In genomic region chr14:70901218-70901772, GRCh38 we compare ENCODE assay signal across 17 cellular contexts. TPM values are rescaled to one million over a fixed set of nuclear protein-coding genes. Genes with fewer than 3 reads are reported as not detected.
A peak's percentile ranks its signal among the peaks of the same experiment; 100 is the strongest.
DNase-seq lines count a peak whose midpoint lies in the region; ATAC-seq and TF ChIP-seq lines count a peak whose summit lies in the region.
"Had no signal": no experiment of that assay in that cellular context is flagged by ENCODE, and none has a peak within 500 bp of the region (broad histone marks: within the 10 kb centered on the region; RNA-seq: fewer than 3 reads in every experiment).

No MANE protein-coding gene starts in this region.

- H3K9me3 Mint-ChIP-seq in activated CD4-positive, alpha-beta T cell treated with anti-CD3 and anti-CD28 coated beads for 36 hours (ENCODE audit: low read depth): peaks cover 2% of the 10 kb centered on the region
- H3K9me3 Mint-ChIP-seq in activated CD4-positive, alpha-beta T cell treated with anti-CD3 and anti-CD28 coated beads, Interleukin-2, amount 10 ng/mL, durations not matched to agents 7 days and 5 days: peaks cover 2% of the 10 kb centered on the region
- H3K9me3 Mint-ChIP-seq in effector memory CD8-positive, alpha-beta T cell: no peaks in the 10 kb centered on the region
- H3K9me3 Mint-ChIP-seq: activated naive CD4-positive, alpha-beta T cell treated with anti-CD3 and anti-CD28 coated beads, Interleukin-2, amount 50 U/mL, for 24 hours had no signal

- H3K27me3 Mint-ChIP-seq in activated CD4-positive, alpha-beta T cell treated with anti-CD3 and anti-CD28 coated beads for 36 hours: peaks cover 4% of the 10 kb centered on the region
- H3K27me3 Mint-ChIP-seq in activated CD4-positive, alpha-beta T cell treated with anti-CD3 and anti-CD28 coated beads, Interleukin-2, amount 10 ng/mL, durations not matched to agents 7 days and 5 days: no peaks in the 10 kb centered on the region
- H3K27me3 Mint-ChIP-seq in effector memory CD8-positive, alpha-beta T cell: no peaks in the 10 kb centered on the region
- H3K27me3 Mint-ChIP-seq: activated naive CD4-positive, alpha-beta T cell treated with anti-CD3 and anti-CD28 coated beads, Interleukin-2, amount 50 U/mL, for 24 hours had no signal

- H3K4me3 Mint-ChIP-seq in activated CD4-positive, alpha-beta T cell treated with anti-CD3 and anti-CD28 coated beads for 36 hours: no peak overlapping the region
- H3K4me3 Mint-ChIP-seq in activated CD4-positive, alpha-beta T cell treated with anti-CD3 and anti-CD28 coated beads, Interleukin-2, amount 10 ng/mL, durations not matched to agents 7 days and 5 days: no peak overlapping the region
- H3K4me3 Mint-ChIP-seq in effector memory CD8-positive, alpha-beta T cell: no peak overlapping the region
- H3K4me3 Mint-ChIP-seq: activated naive CD4-positive, alpha-beta T cell treated with anti-CD3 and anti-CD28 coated beads, Interleukin-2, amount 50 U/mL, for 24 hours had no signal

- H3F3A ChIP-seq in smooth muscle cell (ENCODE audit: low read depth): peaks cover 14% of the 10 kb centered on the region

- H3K4me1 ChIP-seq in SJSA1 (replicated peaks) (peaks cover 25% of the 10 kb centered on the region), smooth muscle cell (ENCODE audit: low read depth) (peaks cover 17% of the 10 kb centered on the region)

- H3K9me3 ChIP-seq in SJSA1 (replicated peaks) (no peaks in the 10 kb centered on the region), smooth muscle cell (replicated peaks; ENCODE audit: low read depth) (no peaks in the 10 kb centered on the region)
- H3K9me3 ChIP-seq: heart right ventricle, psoas muscle, transverse colon had no signal

- H2AFZ ChIP-seq in smooth muscle cell (ENCODE audit: low read depth): no peak overlapping the region

- peak overlapping the region; percentile 40 for H3K9ac ChIP-seq in smooth muscle cell (ENCODE audit: low read depth)

- H3K79me2 ChIP-seq in smooth muscle cell (ENCODE audit: low read depth): no peaks in the 10 kb centered on the region

- H4K20me1 ChIP-seq in smooth muscle cell (ENCODE audit: low read depth): no peaks in the 10 kb centered on the region

- TF ChIP-seq CTCF in fibroblast of mammary gland (conservative IDR thresholded peaks at IDR 0.05; ENCODE audit: control insufficient read depth, insufficient read depth, low read depth, low read length) (no peak), smooth muscle cell (IDR thresholded peaks at IDR 0.05; ENCODE audit: borderline replicate concordance, insufficient read depth, poor library complexity, severe bottlenecking) (no peak)

- no peak for ATAC-seq in activated CD4-positive, alpha-beta T cell treated with anti-CD3 and anti-CD28 coated beads for 36 hours
- ATAC-seq in effector memory CD8-positive, alpha-beta T cell (replicated peaks): no peak
- ATAC-seq: heart right ventricle, psoas muscle had no signal

- H3K4me3 ChIP-seq in SJSA1 (no peak overlapping the region), fibroblast of mammary gland (ENCODE audit: control insufficient read depth, low read depth, low read length) (no peak overlapping the region), smooth muscle cell (no peak overlapping the region)
- H3K4me3 ChIP-seq: heart right ventricle, psoas muscle, transverse colon had no signal

- H3K36me3 ChIP-seq in SJSA1 (no peaks in the 10 kb centered on the region), smooth muscle cell (ENCODE audit: low read depth) (no peaks in the 10 kb centered on the region)
- H3K36me3 ChIP-seq: heart right ventricle, transverse colon had no signal

- H3K36me3 Mint-ChIP-seq in activated CD4-positive, alpha-beta T cell treated with anti-CD3 and anti-CD28 coated beads for 36 hours (ENCODE audit: low read depth): no peaks in the 10 kb centered on the region
- H3K36me3 Mint-ChIP-seq in activated CD4-positive, alpha-beta T cell treated with anti-CD3 and anti-CD28 coated beads, Interleukin-2, amount 10 ng/mL, durations not matched to agents 7 days and 5 days (ENCODE audit: low read depth): peaks cover 1% of the 10 kb centered on the region
- H3K36me3 Mint-ChIP-seq in effector memory CD8-positive, alpha-beta T cell (ENCODE audit: insufficient read depth): peaks cover 3% of the 10 kb centered on the region

- intact Hi-C loops in activated CD4-positive, alpha-beta T cell treated with anti-CD3 and anti-CD28 coated beads for 36 hours (cut with DNase I, micrococcal nuclease): loop anchor here in 1 of 2 experiments (10.0 kb wide), 1 partner anchor 1276 kb away; no protein-coding TSS in a partner anchor

- DNase-seq in activated CD4-positive, alpha-beta T cell treated with anti-CD3 and anti-CD28 coated beads for 36 hours: no peak
- DNase-seq in activated CD4-positive, alpha-beta T cell treated with anti-CD3 and anti-CD28 coated beads, Interleukin-2, amount 10 ng/mL, durations not matched to agents 7 days and 5 days: no peak
- peak in 1 of 2 experiments; percentile 30 for DNase-seq in SJSA1 (ENCODE audit: low read depth in 1 of 2, low spot score in 2 of 2)
- DNase-seq in fibroblast of mammary gland (ENCODE audit: low read depth): peak; percentile 37
- no peak for DNase-seq in smooth muscle cell (lab: John Stamatoyannopoulos, UW; ENCODE audit: unreplicated experiment)
- DNase-seq in NCI-H510A (lab: John Stamatoyannopoulos, UW): no peak
- DNase-seq in HK-2 (ENCODE audit: unreplicated experiment): no peak
- no peak for DNase-seq in effector memory CD8-positive, alpha-beta T cell
- DNase-seq: 8988T; GF-D8; heart right ventricle; NCI-H1105; NCI-H345; psoas muscle; stimulated activated CD8-positive, alpha-beta memory T cell treated with anti-CD3 and anti-CD28 coated beads, Interleukin-4, amount 100 ng/mL, for 48 hours; transverse colon had no signal

- H3K4me1 Mint-ChIP-seq in activated CD4-positive, alpha-beta T cell treated with anti-CD3 and anti-CD28 coated beads for 36 hours: peaks cover 62% of the 10 kb centered on the region
- peaks cover 44% of the 10 kb centered on the region for H3K4me1 Mint-ChIP-seq in activated CD4-positive, alpha-beta T cell treated with anti-CD3 and anti-CD28 coated beads, Interleukin-2, amount 10 ng/mL, durations not matched to agents 7 days and 5 days
- peaks cover 5 to 6% of the 10 kb centered on the region in 2 donors for H3K4me1 Mint-ChIP-seq in effector memory CD8-positive, alpha-beta T cell (ENCODE audit: low read depth in 2 of 2)

- H3K27me3 ChIP-seq in SJSA1 (replicated peaks): no peaks in the 10 kb centered on the region
- H3K27me3 ChIP-seq in smooth muscle cell (ENCODE audit: low read depth): no peaks in the 10 kb centered on the region
- H3K27me3 ChIP-seq: heart right ventricle, transverse colon had no signal

- H3K27ac ChIP-seq in SJSA1: peak overlapping the region; percentile 61
- H3K27ac ChIP-seq in smooth muscle cell (ENCODE audit: low read depth): peak overlapping the region; percentile 77
- H3K27ac ChIP-seq: heart right ventricle, psoas muscle had no signal

- POLR2A ChIA-PET in activated CD4-positive, alpha-beta T cell treated with anti-CD3 and anti-CD28 coated beads for 36 hours (lab: Charles Lee): interaction anchor here (0.5 to 2.9 kb wide), 2 partner anchors 15 to 1433 kb away, joined by 3 to 30 read pairs; no protein-coding TSS in a partner anchor
- POLR2A ChIA-PET in activated CD4-positive, alpha-beta T cell treated with anti-CD3 and anti-CD28 coated beads, Interleukin-2, amount 10 ng/mL, durations not matched to agents 7 days and 5 days (lab: Charles Lee): interaction anchor here (0.6 kb wide), 1 partner anchor 1299 kb away, joined by 5 read pairs; no protein-coding TSS in a partner anchor

- H3K27ac Mint-ChIP-seq in activated CD4-positive, alpha-beta T cell treated with anti-CD3 and anti-CD28 coated beads for 36 hours: peak overlapping the region; percentile 48
- no peak overlapping the region for H3K27ac Mint-ChIP-seq in activated CD4-positive, alpha-beta T cell treated with anti-CD3 and anti-CD28 coated beads, Interleukin-2, amount 10 ng/mL, durations not matched to agents 7 days and 5 days
- H3K27ac Mint-ChIP-seq in effector memory CD8-positive, alpha-beta T cell: no peak overlapping the region
- H3K27ac Mint-ChIP-seq: activated naive CD4-positive, alpha-beta T cell treated with anti-CD3 and anti-CD28 coated beads, Interleukin-2, amount 50 U/mL, for 24 hours had no signal

- H3K4me2 ChIP-seq in smooth muscle cell: peak overlapping the region; percentile 19

- WGBS in smooth muscle cell (ENCODE audit: low lambda C conversion rate): 58% methylated on average over 2 of the region's 2 CpGs

- CTCF ChIA-PET in activated CD4-positive, alpha-beta T cell treated with anti-CD3 and anti-CD28 coated beads for 36 hours (lab: Charles Lee): interaction anchor here (0.6 to 14.4 kb wide), 8 partner anchors 9 to 294 kb away, joined by 3 to 173 read pairs (median 4); no protein-coding TSS in a partner anchor
- CTCF ChIA-PET in activated CD4-positive, alpha-beta T cell treated with anti-CD3 and anti-CD28 coated beads, Interleukin-2, amount 10 ng/mL, durations not matched to agents 7 days and 5 days (lab: Charles Lee): interaction anchor here (0.6 to 1.7 kb wide), 5 partner anchors 11 to 280 kb away, joined by 3 to 4 read pairs (median 4); no protein-coding TSS in a partner anchor

RNA-seq across cellular contexts. Expression of gene PCNX1, which starts 6.0 kb away (rescaled TPM):
- total RNA-seq in activated CD4-positive, alpha-beta T cell treated with anti-CD3 and anti-CD28 coated beads for 36 hours: 10 to 100 TPM; 38.4 to 57.9 TPM
- 10 to 100 TPM; 56.6 to 72.1 TPM for total RNA-seq in activated CD4-positive, alpha-beta T cell treated with anti-CD3 and anti-CD28 coated beads, Interleukin-2, amount 10 ng/mL, durations not matched to agents 7 days and 5 days
- total RNA-seq in SJSA1 (2014; rRNA removed; shearing (Covaris generic)): 18.3 and 20.3 TPM in 2 replicates
- 68.2 and 80.3 TPM in 2 replicates for total RNA-seq in smooth muscle cell
- polyA plus RNA-seq in smooth muscle cell: 12.2 and 18.6 TPM in 2 replicates
